In the genomic region with DNA sequence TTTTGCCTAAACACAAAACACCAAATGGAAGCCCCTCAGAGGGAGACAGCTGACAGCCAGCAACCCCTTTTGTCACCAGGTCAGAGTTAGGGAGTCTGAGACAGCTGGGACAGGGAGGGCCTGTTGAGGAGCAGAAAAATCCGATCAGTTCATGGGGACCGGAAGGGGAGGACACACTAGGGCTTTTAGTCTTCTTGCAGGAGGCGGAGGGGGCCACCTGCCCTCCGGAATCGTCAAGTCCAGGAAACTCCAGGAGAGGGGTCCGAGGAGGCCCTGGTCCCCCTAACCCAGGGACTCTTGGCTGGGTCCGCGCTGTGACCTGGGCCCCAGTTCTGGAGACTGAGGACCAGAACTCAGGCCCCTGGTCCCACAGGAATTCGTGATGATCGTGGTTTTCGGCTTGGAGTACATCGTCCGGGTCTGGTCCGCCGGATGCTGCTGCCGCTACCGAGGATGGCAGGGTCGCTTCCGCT, we compare ENCODE assay signal across 10 cellular contexts. TPM values are rescaled to one million over a fixed set of nuclear protein-coding genes. Genes with fewer than 3 reads are reported as not detected.
DNase-seq lines count a peak whose midpoint lies in the region; ATAC-seq and TF ChIP-seq lines count a peak whose summit lies in the region.
"Had no signal": no experiment of that assay in that cellular context is flagged by ENCODE, and none has a peak within 500 bp of the region (broad histone marks: within the 10 kb centered on the region; RNA-seq: fewer than 3 reads in every experiment).

No MANE protein-coding gene starts in this region.

- H3K4me2 ChIP-seq in neural progenitor cell, result peak overlapping the region; percentile 84

- H3K36me3 Mint-ChIP-seq in CD4-positive, alpha-beta T cell (ENCODE audit: low read depth), result no peaks in the 10 kb centered on the region
- H3K36me3 Mint-ChIP-seq in HFFc6 (ENCODE audit: low read depth), result no peaks in the 10 kb centered on the region
- H3K36me3 Mint-ChIP-seq in dendritic cell treated with granulocyte-macrophage colony-stimulating factor and Interleukin-4, amounts not matched to agents 40 ng/mL and 50 ng/mL, for 4 days (ENCODE audit: low read depth), result no peaks in the 10 kb centered on the region
- no peaks in the 10 kb centered on the region for H3K36me3 Mint-ChIP-seq in neural progenitor cell

- no peaks in the 10 kb centered on the region for H3K9me3 Mint-ChIP-seq in CD4-positive, alpha-beta T cell
- H3K9me3 Mint-ChIP-seq in HFFc6 (no peaks in the 10 kb centered on the region), neural progenitor cell (no peaks in the 10 kb centered on the region)
- no peaks in the 10 kb centered on the region for H3K9me3 Mint-ChIP-seq in dendritic cell treated with granulocyte-macrophage colony-stimulating factor and Interleukin-4, amounts not matched to agents 40 ng/mL and 50 ng/mL, for 4 days

- DNase-seq in CD4-positive, alpha-beta T cell, result no peak
- DNase-seq in HFFc6 (no peak), neural progenitor cell (ENCODE audit: low spot score) (no peak), NCI-H748 (lab: John Stamatoyannopoulos, UW; ENCODE audit: unreplicated experiment) (no peak), NCI-H510A treated with DMSO at 0.1 percent for 48 hours (lab: John Stamatoyannopoulos, UW) (no peak), NCI-H2196 (lab: John Stamatoyannopoulos, UW; ENCODE audit: unreplicated experiment) (no peak)
- DNase-seq: NCI-H446 had no signal

- H3K79me2 ChIP-seq in neural progenitor cell (ENCODE audit: low read depth), result no peaks in the 10 kb centered on the region

- H3K27ac Mint-ChIP-seq in CD4-positive, alpha-beta T cell, result peak overlapping the region; percentile 88
- H3K27ac Mint-ChIP-seq in HFFc6 (no peak overlapping the region), neural progenitor cell (no peak overlapping the region)
- H3K27ac Mint-ChIP-seq in dendritic cell treated with granulocyte-macrophage colony-stimulating factor and Interleukin-4, amounts not matched to agents 40 ng/mL and 50 ng/mL, for 4 days, result peak overlapping the region; percentile 30

- no peaks in the 10 kb centered on the region for H3K27me3 ChIP-seq in CD4-positive, alpha-beta T cell (ENCODE audit: control insufficient read depth, insufficient read depth, low read length)
- H3K27me3 ChIP-seq in neural progenitor cell, result peaks cover 57% of the 10 kb centered on the region

- H3K4me3 Mint-ChIP-seq in CD4-positive, alpha-beta T cell, result peak overlapping the region; percentile 92
- H3K4me3 Mint-ChIP-seq in HFFc6 (0 out of 2 replicates have a peak overlapping the region, but pooled peaks have one; percentile 39), neural progenitor cell (peak overlapping the region; percentile 80)
- H3K4me3 Mint-ChIP-seq in dendritic cell treated with granulocyte-macrophage colony-stimulating factor and Interleukin-4, amounts not matched to agents 40 ng/mL and 50 ng/mL, for 4 days, result peak overlapping the region; percentile 75

- H3K4me1 Mint-ChIP-seq in CD4-positive, alpha-beta T cell (ENCODE audit: low read depth), result peaks cover 13% of the 10 kb centered on the region
- no peaks in the 10 kb centered on the region for H3K4me1 Mint-ChIP-seq in HFFc6 (ENCODE audit: low read depth)
- H3K4me1 Mint-ChIP-seq in dendritic cell treated with granulocyte-macrophage colony-stimulating factor and Interleukin-4, amounts not matched to agents 40 ng/mL and 50 ng/mL, for 4 days (ENCODE audit: low read depth), result peaks cover 17% of the 10 kb centered on the region
- H3K4me1 Mint-ChIP-seq in neural progenitor cell, result peaks cover 26% of the 10 kb centered on the region

- H2AFZ ChIP-seq in neural progenitor cell (replicated peaks), result peak overlapping the region; percentile 75

- H3F3A ChIP-seq in neural progenitor cell (ENCODE audit: low read depth), result peaks cover 6% of the 10 kb centered on the region

- CTCF ChIA-PET in CD4-positive, alpha-beta T cell (lab: Charles Lee), result interaction anchor here (1.5 kb wide), 1 partner anchor 44 kb away, joined by 4 read pairs; no protein-coding TSS in a partner anchor

- no peak for TF ChIP-seq CTCF in CD4-positive, alpha-beta T cell (IDR thresholded peaks at IDR 0.05)
- TF ChIP-seq CTCF in HFFc6 (IDR thresholded peaks at IDR 0.05), result no peak
- no peak for TF ChIP-seq CTCF in neural progenitor cell (IDR thresholded peaks at IDR 0.05)

- peak overlapping the region; percentile 41 for H3K27ac ChIP-seq in CD4-positive, alpha-beta T cell (ENCODE audit: low read depth, low read length)
- H3K27ac ChIP-seq in neural progenitor cell, result no peak overlapping the region
- H3K27ac ChIP-seq: VCaP had no signal

- peak overlapping the region; percentile 51 for H3K4me3 ChIP-seq in neural progenitor cell

- ATAC-seq in CD4-positive, alpha-beta T cell (ENCODE audit: poor library complexity), result no peak
- no peak for ATAC-seq in SK-N-SH treated with all-trans-retinoic acid at 6 μM for 48 hours

- peaks cover 11% of the 10 kb centered on the region for H4K20me1 ChIP-seq in neural progenitor cell (ENCODE audit: low read depth)

- H3K9me3 ChIP-seq in CD4-positive, alpha-beta T cell (ENCODE audit: control insufficient read depth, low read length), result no peaks in the 10 kb centered on the region
- H3K9me3 ChIP-seq in neural progenitor cell (ENCODE audit: low read depth), result no peaks in the 10 kb centered on the region

- intact Hi-C loops in CD4-positive, alpha-beta T cell (cut with DNase I, micrococcal nuclease), result loop anchor here (1.0 to 2.0 kb wide), 2 partner anchors 16 to 45 kb away; a partner anchor contains a TSS
- intact Hi-C loops in dendritic cell treated with granulocyte-macrophage colony-stimulating factor and Interleukin-4, amounts not matched to agents 40 ng/mL and 50 ng/mL, for 4 days (cut with micrococcal nuclease), result no loop called here

- H3K36me3 ChIP-seq in neural progenitor cell, result no peaks in the 10 kb centered on the region

- POLR2A ChIA-PET in CD4-positive, alpha-beta T cell (lab: Charles Lee), result interaction anchor here (1.7 kb wide), 1 partner anchor 22 kb away, joined by 4 read pairs; no protein-coding TSS in a partner anchor

- H3K27me3 Mint-ChIP-seq in CD4-positive, alpha-beta T cell, result no peaks in the 10 kb centered on the region
- H3K27me3 Mint-ChIP-seq in HFFc6 (ENCODE audit: insufficient read depth), result peaks cover 51% of the 10 kb centered on the region
- H3K27me3 Mint-ChIP-seq in dendritic cell treated with granulocyte-macrophage colony-stimulating factor and Interleukin-4, amounts not matched to agents 40 ng/mL and 50 ng/mL, for 4 days, result peaks cover 56% of the 10 kb centered on the region
- peaks cover 10% of the 10 kb centered on the region for H3K27me3 Mint-ChIP-seq in neural progenitor cell (ENCODE audit: insufficient read depth, low read depth)

- H3K4me1 ChIP-seq in neural progenitor cell, result peaks cover 9% of the 10 kb centered on the region

- no peak overlapping the region for H3K9ac ChIP-seq in neural progenitor cell

TF ChIP-seq in SK-N-SH treated with all-trans-retinoic acid at 6 μM for 48 hours, 23 proteins besides CTCF, POLR2A, EP300 and RAD21:
- TF ChIP-seq GLIS3 (CRISPR knock-in tag; IDR thresholded peaks at IDR 0.05) (no peak), RARB (CRISPR knock-in tag; IDR thresholded peaks at IDR 0.05) (no peak), BACH2 (CRISPR knock-in tag; IDR thresholded peaks at IDR 0.05; ENCODE audit: borderline replicate concordance) (no peak), ZFP3 (CRISPR knock-in tag; IDR thresholded peaks at IDR 0.05) (no peak), TOX (CRISPR knock-in tag; IDR thresholded peaks at IDR 0.05; ENCODE audit: borderline replicate concordance) (no peak), ZNF70 (CRISPR knock-in tag; IDR thresholded peaks at IDR 0.05) (no peak), ESRRG (CRISPR knock-in tag; IDR thresholded peaks at IDR 0.05) (no peak)

RNA-seq across cellular contexts. Expression of a gene that starts 34.2 kb away (rescaled TPM):
- total RNA-seq in CD4-positive, alpha-beta T cell, result under 1 TPM; 0.25 to 0.30 TPM
- under 1 TPM in 1 of 6 experiments, not detected in 5; 0.05 TPM for total RNA-seq in HFFc6 (2021; fragmentation: NEBNext Ultra II Directional; extraction: Animal tissue kit (Norgen Biotek cat#: 25700))
- 0.87 TPM in 1 of 2 replicates, not detected in the other for total RNA-seq in neural progenitor cell (ENCODE audit: low replicate concordance)

RNA-seq across cellular contexts. Expression of a gene that starts 44.3 kb away (rescaled TPM):
- total RNA-seq in CD4-positive, alpha-beta T cell, result 10 to 100 TPM; 51.6 to 52.0 TPM
- 1 to 10 TPM; 1.7 to 5.3 (median 3.8) TPM for total RNA-seq in HFFc6 (2021; fragmentation: NEBNext Ultra II Directional; extraction: Animal tissue kit (Norgen Biotek cat#: 25700))
- total RNA-seq in neural progenitor cell (ENCODE audit: low replicate concordance), result 0.77 and 12.8 TPM in 2 replicates

Comparison
In these comparisons a context has a peak if more than half of its experiments do, and no peak if none do; other contexts are left out.
1. H3K27ac Mint-ChIP-seq: peak in CD4-positive, alpha-beta T cell (single experiment) and dendritic cell treated with granulocyte-macrophage colony-stimulating factor and Interleukin-4, amounts not matched to agents 40 ng/mL and 50 ng/mL, for 4 days (single experiment); none in HFFc6 (single experiment) and neural progenitor cell (single experiment).
2. H3K4me3 Mint-ChIP-seq: peak in every context shown above with its lines; median percentile 92 in CD4-positive, alpha-beta T cell; 80 in neural progenitor cell; 75 in dendritic cell treated with granulocyte-macrophage colony-stimulating factor and Interleukin-4, amounts not matched to agents 40 ng/mL and 50 ng/mL, for 4 days; 39 in HFFc6.